Comparison of ENCODE assay signal across 8 cellular contexts in genomic region chr3:156674911-156675743, GRCh38. TPM values are rescaled to one million over a fixed set of nuclear protein-coding genes. Genes with fewer than 3 reads are reported as not detected.
DNase-seq lines count a peak whose midpoint lies in the region; ATAC-seq, FAIRE-seq and TF ChIP-seq lines count a peak whose summit lies in the region.

No MANE protein-coding gene starts in this region.

- TF ChIP-seq CTCF in WERI-Rb-1 (IDR thresholded peaks at IDR 0.05; ENCODE audit: low read depth, low read length): peak; percentile 62
- peak; percentile 47 for TF ChIP-seq CTCF in bronchial epithelial cell (IDR thresholded peaks at IDR 0.05; ENCODE audit: insufficient read depth, low read length, severe bottlenecking)
- TF ChIP-seq CTCF in spleen (IDR thresholded peaks at IDR 0.05 in 8 of 11, conservative IDR thresholded peaks at IDR 0.05 in 3 of 11): peak in 5 of 11 experiments; percentile 18 to 52 (median 40)

- H3K36me3 ChIP-seq in WERI-Rb-1: peaks cover 26% of the 10 kb centered on the region
- peaks cover 6% of the 10 kb centered on the region for H3K36me3 ChIP-seq in bronchial epithelial cell (ENCODE audit: control insufficient read depth, insufficient read depth, low read length)
- H3K36me3 ChIP-seq in spleen: peaks cover 0 to 22% (median 10%) of the 10 kb centered on the region in 6 donors

- intact Hi-C loops in spleen (cut with DNase I; ENCODE audit: low total_unique reads): loop anchor here (5.0 to 10.0 kb wide), 4 partner anchors 120 to 460 kb away; partner anchors contain the start of gene SSR3

- no peak for ATAC-seq in HG02763 (IDR thresholded peaks at IDR 0.05; ENCODE audit: unreplicated experiment)

- TF ChIP-seq POLR2A in spleen (IDR thresholded peaks at IDR 0.05): no peak

- H3K9me3 ChIP-seq in WERI-Rb-1 (ENCODE audit: severe bottlenecking) (no peaks in the 10 kb centered on the region), spleen (no peaks in the 10 kb centered on the region)

- peak; percentile 34 for DNase-seq in GDM1 (lab: John Stamatoyannopoulos, UW)
- peak; percentile 24 for DNase-seq in KG1 (lab: John Stamatoyannopoulos, UW)
- DNase-seq in WERI-Rb-1: peak; percentile 55
- no peak for DNase-seq in bronchial epithelial cell (ENCODE audit: low read depth)
- DNase-seq in islet precursor cell: peak; percentile 68
- DNase-seq in spleen: peak; percentile 93
- DNase-seq in NCI-H187 treated with DMSO at 0.1 percent for 48 hours (lab: John Stamatoyannopoulos, UW): no peak

- H3K4me1 ChIP-seq in spleen: peaks cover 13 to 62% (median 49%) of the 10 kb centered on the region in 6 donors

- no peaks in the 10 kb centered on the region for H3K27me3 ChIP-seq in WERI-Rb-1 (ENCODE audit: insufficient read depth, low read depth, severe bottlenecking)
- H3K27me3 ChIP-seq in bronchial epithelial cell (ENCODE audit: control insufficient read depth, insufficient read depth, low read length): no peaks in the 10 kb centered on the region
- no peaks in the 10 kb centered on the region for H3K27me3 ChIP-seq in spleen (replicated peaks in 1 of 7)

- H3K4me3 ChIP-seq in WERI-Rb-1 (ENCODE audit: low read depth, low read length) (peak overlapping the region; percentile 96), bronchial epithelial cell (ENCODE audit: low read depth, low read length) (peak overlapping the region; percentile 85), spleen (peak overlapping the region; percentile 76 to 86 (median 82))

- WGBS in spleen, 5 donors: 0 to 1% (median 0%) methylated on average over 53 to 84 of the region's 84 CpGs

- peak overlapping the region; percentile 87 for H3K27ac ChIP-seq in WERI-Rb-1
- peak overlapping the region; percentile 85 to 99 (median 98) for H3K27ac ChIP-seq in spleen

- FAIRE-seq in bronchial epithelial cell (lab: Jason Lieb, UNC): no peak

RNA-seq across cellular contexts. Expression of gene TIPARP, which starts 0.7 kb away (rescaled TPM):
- total RNA-seq in bronchial epithelial cell (50.6 and 110 TPM in 2 replicates), spleen (10 to 100 TPM; 18.9 to 39.8 (median 29.7) TPM)
- 1 to 10 TPM; 4.5 to 8.2 (median 7.3) TPM for polyA plus RNA-seq in spleen

Comparison
In these comparisons a context has a peak if more than half of its experiments do, and no peak if none do; other contexts are left out.
1. DNase-seq: peak in GDM1 (single experiment), KG1 (single experiment), WERI-Rb-1 (single experiment), islet precursor cell (single experiment) and spleen (single experiment); none in bronchial epithelial cell (single experiment) and NCI-H187 treated with DMSO at 0.1 percent for 48 hours (single experiment).
2. Peak in every context shown above with its lines, with median percentiles within 50 percentile points of each other: H3K4me3 ChIP-seq.